Comparison of ENCODE assay signal across 20 cellular contexts in the genomic region with DNA sequence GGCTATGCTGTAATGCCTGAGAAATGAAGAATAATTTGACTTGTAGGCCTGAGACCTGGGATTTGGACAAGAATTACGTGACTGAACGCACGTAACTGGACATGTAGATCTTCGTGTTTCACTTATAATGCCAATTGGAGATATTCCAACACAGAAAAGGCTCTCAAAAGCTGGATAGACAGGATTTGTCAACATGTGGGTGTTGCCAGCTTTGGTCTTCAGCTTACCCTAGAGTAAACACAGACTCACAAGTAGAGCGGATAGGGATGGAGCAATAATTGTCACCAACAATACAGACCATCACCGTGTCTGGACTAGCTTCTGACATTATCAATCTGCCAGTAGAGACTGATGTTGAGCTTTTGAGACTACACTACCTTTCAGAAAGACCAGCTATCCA.
"Had no signal": no experiment of that assay in that cellular context is flagged by ENCODE, and none has a peak within 500 bp of the region (broad histone marks: within the 10 kb centered on the region; RNA-seq: fewer than 3 reads in every experiment).

No MANE protein-coding gene starts in this region.

- H3K27me3 ChIP-seq: breast epithelium, colonic mucosa, gastroesophageal sphincter, pancreas, tibial artery had no signal

- ATAC-seq: activated CD4-positive, alpha-beta T cell treated with anti-CD3 and anti-CD28 coated beads for 36 hours; activated T-cell treated with anti-CD3 and anti-CD28 coated beads, Interleukin-2, amount 50 U/mL, for 4 hours; gastroesophageal sphincter; pancreas; psoas muscle; right cardiac atrium; stimulated activated naive CD8-positive, alpha-beta T cell treated with anti-CD3 and anti-CD28 coated beads, Interleukin-15, amount 100 ng/mL, for 72 hours had no signal

- H3K9me3 ChIP-seq: breast epithelium, colonic mucosa, gastroesophageal sphincter, pancreas, psoas muscle, tibial artery had no signal

- H3K27ac ChIP-seq: breast epithelium, colonic mucosa, gastroesophageal sphincter, pancreas, psoas muscle, tibial artery had no signal

- H3K36me3 ChIP-seq: breast epithelium, colonic mucosa, gastroesophageal sphincter, pancreas, tibial artery had no signal

- H3K4me3 ChIP-seq: breast epithelium, colonic mucosa, gastroesophageal sphincter, pancreas, psoas muscle, tibial artery had no signal

- H3K4me1 ChIP-seq: breast epithelium, colonic mucosa, gastroesophageal sphincter, pancreas, psoas muscle, tibial artery had no signal

- DNase-seq: activated B cell treated with CpG ODN at 0.5 μM for 24 hours; activated CD4-positive, alpha-beta T cell treated with anti-CD3 and anti-CD28 coated beads for 36 hours; activated CD4-positive, alpha-beta T cell treated with anti-CD3 and anti-CD28 coated beads, Interleukin-2, amount 50 U/mL, for 48 hours; activated CD8-positive, alpha-beta memory T cell treated with anti-CD3 and anti-CD28 coated beads, Interleukin-2, amount 50 U/mL, for 48 hours; activated naive CD4-positive, alpha-beta T cell treated with Interleukin-2 at 50 U/mL for 16 hours; activated naive CD8-positive, alpha-beta T cell treated with anti-CD3 and anti-CD28 coated beads for 36 hours; activated T-cell treated with anti-CD3 and anti-CD28 coated beads, Interleukin-2, amount 50 U/mL, for 4 hours; colonic mucosa; head of caudate nucleus; hypothalamus; nephron progenitor cell; pancreas; psoas muscle; right cardiac atrium; stimulated activated CD4-positive, alpha-beta T cell treated with anti-CD3 and anti-CD28 coated beads, Interleukin-12 subunit alpha, Interleukin-12 subunit beta, amount 100 ng/mL, for 4 hours; stimulated activated CD4-positive, alpha-beta T cell treated with anti-CD3 and anti-CD28 coated beads, Interleukin-4, amount 100 ng/mL, for 4 hours; stimulated activated naive CD8-positive, alpha-beta T cell treated with anti-CD3 and anti-CD28 coated beads, Interleukin-15, amount 100 ng/mL, for 72 hours; tibial artery had no signal
